In the genomic region with DNA sequence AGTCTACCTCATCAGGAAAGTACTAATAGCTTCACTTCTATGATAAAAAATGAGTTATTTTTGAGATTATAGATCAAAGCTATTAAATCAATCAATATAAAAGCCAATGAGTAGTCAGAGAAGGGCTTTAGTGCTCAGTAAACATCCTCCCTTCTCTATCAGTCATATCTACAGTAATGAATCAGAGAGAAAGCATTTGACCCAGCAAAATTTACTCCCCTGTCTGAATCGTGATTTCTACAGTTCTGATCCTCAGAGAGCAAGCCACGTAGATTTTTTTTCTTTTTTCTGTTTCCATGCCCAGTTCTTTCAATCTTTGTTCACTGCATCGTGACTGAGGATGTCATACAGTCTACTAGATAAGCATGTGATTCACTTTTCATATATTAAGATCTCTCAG, we compare ENCODE assay signal across 15 cellular contexts. TPM values are rescaled to one million over a fixed set of nuclear protein-coding genes. Genes with fewer than 3 reads are reported as not detected.
A peak's percentile ranks its signal among the peaks of the same experiment; 100 is the strongest.
DNase-seq lines count a peak whose midpoint lies in the region; ATAC-seq and TF ChIP-seq lines count a peak whose summit lies in the region.
"Had no signal": no experiment of that assay in that cellular context is flagged by ENCODE, and none has a peak within 500 bp of the region (broad histone marks: within the 10 kb centered on the region; RNA-seq: fewer than 3 reads in every experiment).

No MANE protein-coding gene starts in this region.

- TF ChIP-seq CTCF in chondrocyte (IDR thresholded peaks at IDR 0.05) (no peak), nephron (IDR thresholded peaks at IDR 0.05; ENCODE audit: unreplicated experiment in 3 of 3) (no peak), endothelial cell (IDR thresholded peaks at IDR 0.05; ENCODE audit: unreplicated experiment) (no peak)

- H3K27me3 Mint-ChIP-seq in chondrocyte (ENCODE audit: low read depth) (no peaks in the 10 kb centered on the region), nephron (ENCODE audit: low read depth) (no peaks in the 10 kb centered on the region), endothelial cell (ENCODE audit: unreplicated experiment) (peaks cover 2% of the 10 kb centered on the region), T-cell (peaks cover 0 to 7% of the 10 kb centered on the region in 2 donors)
- H3K27me3 Mint-ChIP-seq: activated naive CD8-positive, alpha-beta T cell treated with anti-CD3 and anti-CD28 coated beads, Interleukin-2, amount 10 ng/mL, durations not matched to agents 7 days and 5 days had no signal

- CTCF ChIA-PET in T-cell (lab: Charles Lee) = interaction anchor here in 1 of 2 donors (0.8 to 1.0 kb wide), 2 partner anchors 9 to 281 kb away, joined by 3 to 5 read pairs; no protein-coding TSS in a partner anchor

- H3K4me1 Mint-ChIP-seq in chondrocyte (ENCODE audit: low read depth) (peaks cover 9% of the 10 kb centered on the region), nephron (peaks cover 5% of the 10 kb centered on the region), endothelial cell (ENCODE audit: unreplicated experiment) (no peaks in the 10 kb centered on the region), T-cell (peaks cover 6 to 20% (median 16%) of the 10 kb centered on the region in 3 donors)

- H3K9me3 Mint-ChIP-seq in chondrocyte (ENCODE audit: low read depth) (no peaks in the 10 kb centered on the region), nephron (peaks cover 11% of the 10 kb centered on the region), endothelial cell (ENCODE audit: unreplicated experiment) (peaks cover 10% of the 10 kb centered on the region), T-cell (peaks cover 0 to 4% (median 4%) of the 10 kb centered on the region in 3 donors)

- H3K36me3 Mint-ChIP-seq in chondrocyte (ENCODE audit: low read depth) = no peaks in the 10 kb centered on the region
- H3K36me3 Mint-ChIP-seq in nephron (ENCODE audit: low read depth) = no peaks in the 10 kb centered on the region
- peaks cover 8% of the 10 kb centered on the region for H3K36me3 Mint-ChIP-seq in endothelial cell (ENCODE audit: low read depth, unreplicated experiment)
- no peaks in the 10 kb centered on the region for H3K36me3 Mint-ChIP-seq in T-cell

- H3K27ac Mint-ChIP-seq in chondrocyte (ENCODE audit: unreplicated experiment) (peak overlapping the region; percentile 19), nephron (peak overlapping the region; percentile 3 to 66 (median 66)), endothelial cell (ENCODE audit: unreplicated experiment) (no peak overlapping the region), T-cell (no peak overlapping the region)
- H3K27ac Mint-ChIP-seq: activated naive CD8-positive, alpha-beta T cell treated with anti-CD3 and anti-CD28 coated beads, Interleukin-2, amount 10 ng/mL, durations not matched to agents 7 days and 5 days; immature natural killer cell had no signal

- peak; percentile 72 for DNase-seq in ELR (ENCODE audit: low read depth)
- DNase-seq in NCI-H82 (lab: John Stamatoyannopoulos, UW) = peak; percentile 67
- DNase-seq in chondrocyte (ENCODE audit: low spot score) = no peak
- DNase-seq in endothelial cell (ENCODE audit: low spot score) = no peak
- no peak for DNase-seq in T-cell
- no peak for DNase-seq in NK-92 (lab: John Stamatoyannopoulos, UW; ENCODE audit: unreplicated experiment)
- DNase-seq: activated naive CD8-positive, alpha-beta T cell treated with anti-CD3 and anti-CD28 coated beads, Interleukin-2, amount 10 ng/mL, durations not matched to agents 7 days and 5 days; cortex of kidney; immature natural killer cell; NCI-H1417 treated with DMSO at 0.1 percent for 48 hours; SHP77 treated with DMSO at 0.1 percent for 48 hours; stimulated activated CD4-positive, alpha-beta T cell treated with anti-CD3 and anti-CD28 coated beads, Interleukin-4, amount 100 ng/mL, for 24 hours; stimulated activated naive CD4-positive, alpha-beta T cell had no signal

- POLR2A ChIA-PET in T-cell (lab: Charles Lee) = interaction anchor here in 1 of 2 donors (1.0 kb wide), 1 partner anchor 20 kb away, joined by 3 read pairs; no protein-coding TSS in a partner anchor

- H3K4me3 Mint-ChIP-seq in chondrocyte (ENCODE audit: unreplicated experiment) (no peak overlapping the region), nephron (no peak overlapping the region), endothelial cell (ENCODE audit: unreplicated experiment) (no peak overlapping the region), T-cell (no peak overlapping the region)
- H3K4me3 Mint-ChIP-seq: activated naive CD8-positive, alpha-beta T cell treated with anti-CD3 and anti-CD28 coated beads, Interleukin-2, amount 10 ng/mL, durations not matched to agents 7 days and 5 days; immature natural killer cell had no signal

- ATAC-seq in GM21529 (IDR thresholded peaks at IDR 0.05; ENCODE audit: unreplicated experiment) (no peak), T-cell (replicated peaks in 1 of 4) (no peak)

RNA-seq across cellular contexts. Expression of gene MBNL2, which starts 16.2 kb away (rescaled TPM):
- 40.1 to 65.1 TPM (median 41.3 TPM) in 3 replicates for total RNA-seq in chondrocyte
- total RNA-seq in endothelial cell (ENCODE audit: unreplicated experiment) = 137 TPM
- total RNA-seq in T-cell = 10 to 100 TPM; 21.0 to 33.7 (median 28.5) TPM

Comparison
In these comparisons a context has a peak if more than half of its experiments do, and no peak if none do; other contexts are left out.
1. DNase-seq: peak in ELR (single experiment) and NCI-H82 (single experiment); none in chondrocyte (single experiment), endothelial cell (single experiment), T-cell (0 of 34) and NK-92 (single experiment).
2. H3K27ac Mint-ChIP-seq: peak in chondrocyte (single experiment) and nephron (3 of 3); none in endothelial cell (single experiment) and T-cell (0 of 2).